Comparison of ENCODE assay signal across 8 cellular contexts in the genomic region with DNA sequence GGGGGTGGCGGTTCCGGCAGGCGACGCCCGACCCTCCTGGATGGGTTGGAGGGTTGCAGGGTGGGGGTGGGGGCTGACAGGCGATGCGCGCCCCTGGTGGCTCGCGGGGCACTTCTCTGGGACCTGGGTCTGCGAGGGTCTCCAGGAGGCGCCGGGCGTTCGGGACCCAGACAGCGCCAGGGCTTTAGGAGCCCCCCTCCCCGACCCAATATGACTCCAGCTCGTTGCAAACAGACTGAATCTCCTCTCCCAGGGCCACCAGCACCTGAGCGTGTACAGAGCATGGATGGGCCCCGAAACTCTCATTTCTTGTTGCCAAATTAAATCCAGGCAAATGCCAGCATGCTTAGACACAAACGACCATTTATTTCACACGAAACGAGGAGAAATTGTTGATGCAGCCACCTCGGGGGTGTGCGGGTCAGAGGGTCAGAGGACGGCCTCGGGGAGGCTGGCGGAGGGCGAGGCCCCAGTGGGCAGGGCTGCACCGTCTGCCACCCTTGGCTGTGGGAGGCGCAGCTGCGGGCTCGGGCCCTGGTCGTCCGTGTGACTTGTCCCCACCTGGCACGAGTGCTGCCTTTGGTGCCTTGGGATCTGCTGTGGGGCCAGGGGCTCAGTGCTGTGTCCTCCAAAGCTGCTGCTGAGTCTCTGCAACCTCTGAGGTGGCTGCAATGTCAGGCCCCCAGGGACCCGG. TPM values are rescaled to one million over a fixed set of nuclear protein-coding genes. Genes with fewer than 3 reads are reported as not detected.
A peak's percentile ranks its signal among the peaks of the same experiment; 100 is the strongest.
DNase-seq lines count a peak whose midpoint lies in the region; ATAC-seq and TF ChIP-seq lines count a peak whose summit lies in the region.

No MANE protein-coding gene starts in this region.

- H3K4me1 ChIP-seq in HEK293 (ENCODE audit: control insufficient read depth, insufficient read depth, low read length) (no peaks in the 10 kb centered on the region), uterus (peaks cover 0 to 6% of the 10 kb centered on the region in 2 donors)

- H3K27me3 ChIP-seq in BJ (ENCODE audit: control insufficient read depth, insufficient read depth, low read length) (no peaks in the 10 kb centered on the region), uterus (no peaks in the 10 kb centered on the region)

- H3K4me3 ChIP-seq in BJ (ENCODE audit: low read depth, low read length) = no peak overlapping the region
- H3K4me3 ChIP-seq in HEK293 (ENCODE audit: low read depth, low read length) = no peak overlapping the region
- H3K4me3 ChIP-seq in uterus = no peak overlapping the region

- no peak for TF ChIP-seq POLR2A in uterus (IDR thresholded peaks at IDR 0.05)

- intact Hi-C loops in uterus (cut with DNase I; ENCODE audit: low total_unique reads) = no loop called here

- H3K36me3 ChIP-seq in BJ (ENCODE audit: control insufficient read depth, insufficient read depth, low read length) (no peaks in the 10 kb centered on the region), HEK293 (ENCODE audit: control insufficient read depth in 2 of 2, insufficient read depth in 1 of 2, low read length in 2 of 2) (no peaks in the 10 kb centered on the region), uterus (no peaks in the 10 kb centered on the region)

- no peaks in the 10 kb centered on the region for H3K9me3 ChIP-seq in HEK293 (ENCODE audit: control insufficient read depth, insufficient read depth, low read depth, low read length)
- no peaks in the 10 kb centered on the region for H3K9me3 ChIP-seq in uterus

- DNase-seq in BJ (ENCODE audit: low read depth) (no peak), iPS-NIHi11 (ENCODE audit: low spot score) (peak; percentile 95), uterus (no peak), NCI-H2107 (lab: John Stamatoyannopoulos, UW) (no peak)
- DNase-seq in activated CD4-positive, alpha-beta T cell treated with anti-CD3 and anti-CD28 coated beads, Interleukin-2, amount 50 U/mL, for 4 hours = peak; percentile 21 to 32

- ATAC-seq in GM21619 (IDR thresholded peaks at IDR 0.05; ENCODE audit: unreplicated experiment) (no peak), HG03432 (IDR thresholded peaks at IDR 0.05; ENCODE audit: unreplicated experiment) (no peak)

- H3K27ac ChIP-seq in HEK293 (ENCODE audit: extremely low read depth, low read depth, low read length) (no peak overlapping the region), uterus (no peak overlapping the region)

- POLR2A ChIA-PET in BJ (lab: Charles Lee) = interaction anchor here (0.5 kb wide), 1 partner anchor 298 kb away, joined by 4 read pairs; no protein-coding TSS in a partner anchor
- POLR2A ChIA-PET in HEK293 (lab: Yijun Ruan, JAX) = no interaction called here

- CTCF ChIA-PET in BJ (lab: Yijun Ruan, JAX) (interaction anchor here (1.1 to 1.8 kb wide), 4 partner anchors 14 to 126 kb away, joined by 3 to 7 read pairs (median 6); no protein-coding TSS in a partner anchor), HEK293 (lab: Yijun Ruan, JAX) (interaction anchor here (0.7 to 1.3 kb wide), 6 partner anchors 19 to 1166 kb away, joined by 3 to 4 read pairs (median 3); partner anchors contain the start of gene RPS21)

- TF ChIP-seq CTCF in BJ (IDR thresholded peaks at IDR 0.05; ENCODE audit: insufficient read depth, low read depth, low read length) (peak; percentile 62), HEK293 (tag by site-specific recombination; IDR thresholded peaks at IDR 0.05) (0 out of 2 replicates have a peak, but pooled peaks have one; percentile 30), uterus (IDR thresholded peaks at IDR 0.05) (peak; percentile 45 to 54 (median 48))

TF ChIP-seq in HEK293, 187 proteins besides CTCF, POLR2A, EP300 and RAD21 (continues in another document):
- TF ChIP-seq ZNF416 (tag by site-specific recombination; IDR thresholded peaks at IDR 0.05) = no peak
- peak; percentile 13; the same call in 1 of the 2 replicates for TF ChIP-seq GLIS1 (tag by site-specific recombination; IDR thresholded peaks at IDR 0.05)
- TF ChIP-seq ZNF211 (tag by site-specific recombination; IDR thresholded peaks at IDR 0.05; ENCODE audit: low read depth) = no peak
- no peak for TF ChIP-seq ZNF16 (tag by site-specific recombination; IDR thresholded peaks at IDR 0.05; ENCODE audit: low read depth)
- TF ChIP-seq ZBTB21 (tag by site-specific recombination; IDR thresholded peaks at IDR 0.05) = no peak
- TF ChIP-seq ZNF785 (tag by site-specific recombination; IDR thresholded peaks at IDR 0.05) = no peak
- no peak for TF ChIP-seq ZBTB1 (tag by site-specific recombination; IDR thresholded peaks at IDR 0.05)
- peak; percentile 86 for TF ChIP-seq PRDM4 (tag by site-specific recombination; IDR thresholded peaks at IDR 0.05)
- no peak for TF ChIP-seq ZNF571 (tag by site-specific recombination; IDR thresholded peaks at IDR 0.05)
- no peak for TF ChIP-seq ZNF248 (tag by site-specific recombination; IDR thresholded peaks at IDR 0.05)
- no peak for TF ChIP-seq ZNF624 (tag by site-specific recombination; IDR thresholded peaks at IDR 0.05)
- no peak for TF ChIP-seq ZBTB17 (tag by site-specific recombination; IDR thresholded peaks at IDR 0.05)
- peak; percentile 6 for TF ChIP-seq ZBTB26 (tag by site-specific recombination; optimal IDR thresholded peaks at IDR 0.05)
- TF ChIP-seq ZNF596 (tag by site-specific recombination; IDR thresholded peaks at IDR 0.05) = no peak
- no peak for TF ChIP-seq PRDM10 (tag by site-specific recombination; IDR thresholded peaks at IDR 0.05)
- TF ChIP-seq, protein P1, sequence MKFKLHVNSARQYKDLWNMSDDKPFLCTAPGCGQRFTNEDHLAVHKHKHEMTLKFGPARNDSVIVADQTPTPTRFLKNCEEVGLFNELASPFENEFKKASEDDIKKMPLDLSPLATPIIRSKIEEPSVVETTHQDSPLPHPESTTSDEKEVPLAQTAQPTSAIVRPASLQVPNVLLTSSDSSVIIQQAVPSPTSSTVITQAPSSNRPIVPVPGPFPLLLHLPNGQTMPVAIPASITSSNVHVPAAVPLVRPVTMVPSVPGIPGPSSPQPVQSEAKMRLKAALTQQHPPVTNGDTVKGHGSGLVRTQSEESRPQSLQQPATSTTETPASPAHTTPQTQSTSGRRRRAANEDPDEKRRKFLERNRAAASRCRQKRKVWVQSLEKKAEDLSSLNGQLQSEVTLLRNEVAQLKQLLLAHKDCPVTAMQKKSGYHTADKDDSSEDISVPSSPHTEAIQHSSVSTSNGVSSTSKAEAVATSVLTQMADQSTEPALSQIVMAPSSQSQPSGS (tag by site-specific recombination; IDR thresholded peaks at IDR 0.05; ENCODE audit: low read depth) = no peak
- no peak for TF ChIP-seq ZNF558 (tag by site-specific recombination; IDR thresholded peaks at IDR 0.05)

RNA-seq across cellular contexts. Expression of gene GATA5, which starts 20.9 kb away (rescaled TPM):
- not detected in 2 replicates for polyA plus RNA-seq in BJ (2011; rRNA removed)
- polyA minus RNA-seq in BJ (2011; rRNA and poly(A)+ RNA removed) = not detected in 2 replicates
- total RNA-seq in uterus = 10 to 100 TPM in 1 of 4 donors, 1 to 10 TPM in 1, under 1 TPM in 1, not detected in 1; 0.26 to 17.8 (median 3.5) TPM

Comparison
In these comparisons a context has a peak if more than half of its experiments do, and no peak if none do; other contexts are left out.
1. DNase-seq: peak in activated CD4-positive, alpha-beta T cell treated with anti-CD3 and anti-CD28 coated beads, Interleukin-2, amount 50 U/mL, for 4 hours (2 of 2) and iPS-NIHi11 (single experiment); none in BJ (single experiment), uterus (0 of 2) and NCI-H2107 (single experiment).
2. Peak in every context shown above with its lines, with median percentiles within 50 percentile points of each other: CTCF ChIP-seq.